Comparison of ENCODE assay signal across 16 cellular contexts in genomic region chr7:146922777-146923176, GRCh38.
DNase-seq lines count a peak whose midpoint lies in the region; TF ChIP-seq lines count a peak whose summit lies in the region.
"Had no signal": no experiment of that assay in that cellular context is flagged by ENCODE, and none has a peak within 500 bp of the region (broad histone marks: within the 10 kb centered on the region; RNA-seq: fewer than 3 reads in every experiment).

No MANE protein-coding gene starts in this region.

- H3K9ac ChIP-seq in SK-N-MC (ENCODE audit: insufficient read length) = no peak overlapping the region

- H3K4me1 ChIP-seq in adrenal gland (replicated peaks in 1 of 2) (no peaks in the 10 kb centered on the region), hepatocyte (ENCODE audit: insufficient read depth) (no peaks in the 10 kb centered on the region)
- H3K4me1 ChIP-seq: HAP-1 had no signal

- H3K79me2 ChIP-seq in hepatocyte = no peaks in the 10 kb centered on the region

- H3K4me2 ChIP-seq in hepatocyte = no peak overlapping the region

- H3K27ac ChIP-seq in SK-N-MC (0 out of 2 replicates have a peak overlapping the region, but pooled peaks have one; percentile 4), adrenal gland (no peak overlapping the region), hepatocyte (no peak overlapping the region)
- H3K27ac ChIP-seq: C4-2B had no signal

- intact Hi-C loops in adrenal gland (cut with DNase I) = no loop called here

- H3K36me3 ChIP-seq in SK-N-MC (ENCODE audit: insufficient read depth, low read length) (no peaks in the 10 kb centered on the region), adrenal gland (replicated peaks in 1 of 2) (no peaks in the 10 kb centered on the region), hepatocyte (replicated peaks; ENCODE audit: insufficient read depth, low read depth) (no peaks in the 10 kb centered on the region)
- H3K36me3 ChIP-seq: HAP-1 had no signal

- DNase-seq in AG10803 (ENCODE audit: low read depth) = peak; percentile 2
- no peak for DNase-seq in SK-N-MC (ENCODE audit: low read depth, low spot score)
- peak; percentile 81 for DNase-seq in choroid plexus epithelial cell (ENCODE audit: low read depth)
- peak; percentile 57 for DNase-seq in retinal pigment epithelial cell (ENCODE audit: low read depth)
- DNase-seq in adrenal gland = no peak
- no peak for DNase-seq in hepatocyte (ENCODE audit: low spot score)
- DNase-seq in H4 (ENCODE audit: low spot score) = no peak
- DNase-seq: ACHN; CD4-positive, alpha-beta memory T cell; COR-L47; DMS153; DMS79 treated with DMSO at 0.1 percent for 48 hours; EL; GOT3 had no signal

- no peaks in the 10 kb centered on the region for H3K27me3 ChIP-seq in adrenal gland
- no peaks in the 10 kb centered on the region for H3K27me3 ChIP-seq in hepatocyte

- TF ChIP-seq POLR2A in adrenal gland (IDR thresholded peaks at IDR 0.05) = no peak

- WGBS in adrenal gland, 4 donors = 55 to 69% (median 59%) methylated on average over 2 of the region's 2 CpGs
- WGBS in hepatocyte (ENCODE audit: low lambda C conversion rate, missing lambda C conversion rate) = 75% methylated on average over 2 of the region's 2 CpGs

- H3K9me2 ChIP-seq in hepatocyte (replicated peaks; ENCODE audit: insufficient read depth) = no peaks in the 10 kb centered on the region

- H2AFZ ChIP-seq in hepatocyte = no peak overlapping the region

- H3K4me3 ChIP-seq in AG10803 (ENCODE audit: low read length) (no peak overlapping the region), SK-N-MC (no peak overlapping the region), choroid plexus epithelial cell (ENCODE audit: low read depth, low read length) (no peak overlapping the region), retinal pigment epithelial cell (ENCODE audit: low read length) (no peak overlapping the region), adrenal gland (no peak overlapping the region), hepatocyte (no peak overlapping the region)
- H3K4me3 ChIP-seq: HAP-1 had no signal

- H3K9me3 ChIP-seq in SK-N-MC (ENCODE audit: low read depth, low read length) (no peaks in the 10 kb centered on the region), adrenal gland (replicated peaks in 1 of 3) (no peaks in the 10 kb centered on the region), hepatocyte (ENCODE audit: low read depth) (no peaks in the 10 kb centered on the region)
- H3K9me3 ChIP-seq: HAP-1 had no signal

- H4K20me1 ChIP-seq in hepatocyte (ENCODE audit: insufficient read depth, poor library complexity, severe bottlenecking) = no peaks in the 10 kb centered on the region

- TF ChIP-seq CTCF in AG10803 (conservative IDR thresholded peaks at IDR 0.05; ENCODE audit: low read length) = no peak
- no peak for TF ChIP-seq CTCF in choroid plexus epithelial cell (conservative IDR thresholded peaks at IDR 0.05; ENCODE audit: low read depth, low read length)
- no peak for TF ChIP-seq CTCF in retinal pigment epithelial cell (conservative IDR thresholded peaks at IDR 0.05; ENCODE audit: low read depth, low read length)
- TF ChIP-seq CTCF in adrenal gland (IDR thresholded peaks at IDR 0.05) = no peak
- no peak for TF ChIP-seq CTCF in hepatocyte (IDR thresholded peaks at IDR 0.05; ENCODE audit: poor library complexity)

Comparison
In these comparisons a context has a peak if more than half of its experiments do, and no peak if none do; other contexts are left out.
1. DNase-seq: peak in AG10803 (single experiment), choroid plexus epithelial cell (single experiment) and retinal pigment epithelial cell (single experiment); none in SK-N-MC (single experiment), adrenal gland (0 of 7), hepatocyte (single experiment) and H4 (single experiment).